ENCODE assay signal across 30 cellular contexts in the genomic region with DNA sequence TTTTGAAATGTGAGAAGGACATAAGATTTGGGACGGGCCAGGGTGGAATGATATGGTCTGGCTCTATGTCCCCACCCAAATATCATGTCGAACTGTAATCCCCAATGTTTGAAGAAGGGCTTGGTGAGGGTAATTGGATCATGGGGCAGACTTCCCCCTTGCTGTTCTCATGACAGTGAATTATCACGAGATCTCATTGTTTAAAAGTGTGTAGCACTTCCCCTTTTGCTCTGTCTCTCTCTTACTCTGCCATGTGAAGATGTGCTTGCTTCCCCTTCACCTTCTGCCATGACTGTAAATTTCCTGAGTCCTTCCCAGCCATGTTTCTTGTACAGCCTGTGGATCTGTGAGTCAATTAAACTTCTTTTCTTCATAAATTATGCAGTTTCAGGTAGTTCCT.
"Had no signal": no experiment of that assay in that cellular context is flagged by ENCODE, and none has a peak within 500 bp of the region (broad histone marks: within the 10 kb centered on the region; RNA-seq: fewer than 3 reads in every experiment).

No MANE protein-coding gene starts in this region.

- H3K4me1 Mint-ChIP-seq: nephron, neural progenitor cell had no signal

- H3K27ac Mint-ChIP-seq: effector memory CD8-positive, alpha-beta T cell; naive thymus-derived CD4-positive, alpha-beta T cell; nephron; neural progenitor cell had no signal

- DNase-seq: effector memory CD8-positive, alpha-beta T cell; erythroblast; esophagus squamous epithelium; foreskin melanocyte; glutamatergic neuron; heart right ventricle; hippocampal formation; left cardiac atrium; left lung; mesenchymal stem cell; midbrain; naive thymus-derived CD4-positive, alpha-beta T cell; stimulated activated CD4-positive, alpha-beta T cell treated with anti-CD3 and anti-CD28 coated beads, Interleukin-12 subunit alpha, Interleukin-12 subunit beta, amount 100 ng/mL, for 4 hours; stimulated activated CD4-positive, alpha-beta T cell treated with anti-CD3 and anti-CD28 coated beads, Interleukin-1b, Interleukin-23, amount 100 ng/mL, for 48 hours; stimulated activated CD4-positive, alpha-beta T cell treated with anti-CD3 and anti-CD28 coated beads, Interleukin-4, amount 100 ng/mL, for 1 hour; stimulated activated CD8-positive, alpha-beta memory T cell treated with anti-CD3 and anti-CD28 coated beads, Interleukin-4, amount 100 ng/mL, for 48 hours; stimulated activated naive CD4-positive, alpha-beta T cell treated with Interleukin-2 at 50 U/mL for 16 hours; stomach; thyroid gland; trophoblast cell had no signal

- H3K4me3 Mint-ChIP-seq: effector memory CD8-positive, alpha-beta T cell; naive thymus-derived CD4-positive, alpha-beta T cell; nephron; neural progenitor cell had no signal

- ATAC-seq: effector memory CD8-positive, alpha-beta T cell; heart right ventricle; left cardiac atrium; left lung; naive thymus-derived CD4-positive, alpha-beta T cell; sciatic nerve had no signal

- H3K9me3 ChIP-seq: prostate gland, thyroid gland had no signal

- H3K9me3 Mint-ChIP-seq: effector memory CD8-positive, alpha-beta T cell had no signal

- H3K79me2 ChIP-seq: parathyroid adenoma had no signal

- FAIRE-seq: endometrium, islet of Langerhans had no signal

- H3K27me3 ChIP-seq: esophagus squamous epithelium, heart right ventricle, left lung, neural progenitor cell, right atrium auricular region, stomach, thyroid gland, vagina had no signal

- H3K4me3 ChIP-seq: esophagus squamous epithelium, heart right ventricle, left lung, neural progenitor cell, prostate gland, right atrium auricular region, smooth muscle cell, stomach, thyroid gland, vagina had no signal

- H3K9ac ChIP-seq: neural progenitor cell, parathyroid adenoma had no signal

- H3K27ac ChIP-seq: esophagus squamous epithelium, heart right ventricle, left lung, neural progenitor cell, parathyroid adenoma, prostate gland, right atrium auricular region, stomach, thyroid gland, vagina had no signal

- H3K27me3 Mint-ChIP-seq: effector memory CD8-positive, alpha-beta T cell; naive thymus-derived CD4-positive, alpha-beta T cell had no signal

- H3K4me2 ChIP-seq: neural progenitor cell, smooth muscle cell had no signal

- H3K36me3 ChIP-seq: esophagus squamous epithelium, heart right ventricle, left lung, neural progenitor cell, prostate gland, right atrium auricular region, thyroid gland, vagina had no signal

- H2AFZ ChIP-seq: neural progenitor cell, parathyroid adenoma had no signal

- H3K4me1 ChIP-seq: esophagus squamous epithelium, heart right ventricle, left lung, neural progenitor cell, parathyroid adenoma, prostate gland, right atrium auricular region, stomach, thyroid gland, vagina had no signal
